In genomic region chr11:128335729-128336128, GRCh38 we compare ENCODE assay signal across 1 cellular context.
TF ChIP-seq lines count a peak whose summit lies in the region.

No MANE protein-coding gene starts in this region.

TF ChIP-seq in SK-N-SH, 30 proteins besides CTCF, POLR2A, EP300 and RAD21:
- TF ChIP-seq REST (IDR thresholded peaks at IDR 0.05; ENCODE audit: low read depth, low read length) (no peak), MEF2A (IDR thresholded peaks at IDR 0.05; ENCODE audit: borderline replicate concordance, low read depth) (no peak), JUND (IDR thresholded peaks at IDR 0.05) (no peak)
